ENCODE assay signal across 16 cellular contexts in genomic region chr15:73822998-73823397, GRCh38. TPM values are rescaled to one million over a fixed set of nuclear protein-coding genes. Genes with fewer than 3 reads are reported as not detected.
DNase-seq lines count a peak whose midpoint lies in the region; FAIRE-seq and TF ChIP-seq lines count a peak whose summit lies in the region.
"Had no signal": no experiment of that assay in that cellular context is flagged by ENCODE, and none has a peak within 500 bp of the region (broad histone marks: within the 10 kb centered on the region; RNA-seq: fewer than 3 reads in every experiment).

No MANE protein-coding gene starts in this region.

- H3K27ac ChIP-seq in endodermal cell (ENCODE audit: low read depth, low read length) (no peak overlapping the region), neural progenitor cell (no peak overlapping the region), substantia nigra (ENCODE audit: low read depth, low read length, poor library complexity, severe bottlenecking) (no peak overlapping the region), kidney (ENCODE audit: low read depth in 2 of 2, low read length in 2 of 2) (no peak overlapping the region)
- H3K27ac ChIP-seq: 22Rv1, upper lobe of right lung had no signal

- H3K4me1 Mint-ChIP-seq in endodermal cell (no peaks in the 10 kb centered on the region), neural progenitor cell (no peaks in the 10 kb centered on the region)

- 25 to 40% methylated on average over 3 of the region's 3 CpGs for WGBS in endodermal cell (ENCODE audit: insufficient coverage in 1 of 2, insufficient read length in 1 of 2), 2 experiments

- H3K27ac Mint-ChIP-seq in endodermal cell (no peak overlapping the region), neural progenitor cell (no peak overlapping the region)

- H3K4me1 ChIP-seq in endodermal cell (ENCODE audit: control insufficient read depth, insufficient read depth, low read length) (no peaks in the 10 kb centered on the region), neural progenitor cell (no peaks in the 10 kb centered on the region), kidney (ENCODE audit: control insufficient read depth in 1 of 2, insufficient read depth in 1 of 2, low read depth in 1 of 2, low read length in 2 of 2) (no peaks in the 10 kb centered on the region)
- H3K4me1 ChIP-seq: upper lobe of right lung had no signal

- H3K9me3 ChIP-seq in endodermal cell (ENCODE audit: control insufficient read depth, low read length): no peaks in the 10 kb centered on the region
- H3K9me3 ChIP-seq in neural progenitor cell (ENCODE audit: low read depth): no peaks in the 10 kb centered on the region
- peaks cover 0 to 6% of the 10 kb centered on the region in 2 donors for H3K9me3 ChIP-seq in kidney (ENCODE audit: control insufficient read depth in 1 of 2, low read length in 2 of 2)
- H3K9me3 ChIP-seq: upper lobe of right lung had no signal

- no peaks in the 10 kb centered on the region for H4K20me1 ChIP-seq in neural progenitor cell (ENCODE audit: low read depth)

- no peak overlapping the region for H3K4me2 ChIP-seq in neural progenitor cell

- H3K9me3 Mint-ChIP-seq in endodermal cell (no peaks in the 10 kb centered on the region), neural progenitor cell (no peaks in the 10 kb centered on the region)

- no peak overlapping the region for H2AFZ ChIP-seq in neural progenitor cell (replicated peaks)

- H3K4me3 Mint-ChIP-seq in endodermal cell: no peak overlapping the region
- no peak overlapping the region for H3K4me3 Mint-ChIP-seq in neural progenitor cell

- H3K79me2 ChIP-seq in neural progenitor cell (ENCODE audit: low read depth): no peaks in the 10 kb centered on the region

- H3K27me3 Mint-ChIP-seq in endodermal cell (ENCODE audit: insufficient read depth): peaks cover 7% of the 10 kb centered on the region
- H3K27me3 Mint-ChIP-seq in neural progenitor cell (ENCODE audit: insufficient read depth, low read depth): peaks cover 23% of the 10 kb centered on the region

- no peaks in the 10 kb centered on the region for H3K27me3 ChIP-seq in endodermal cell (ENCODE audit: control insufficient read depth, insufficient read depth, low read length, poor library complexity, severe bottlenecking)
- no peaks in the 10 kb centered on the region for H3K27me3 ChIP-seq in neural progenitor cell
- H3K27me3 ChIP-seq: upper lobe of right lung had no signal

- intact Hi-C loops in kidney (cut with DNase I): no loop called here

- H3K36me3 Mint-ChIP-seq in endodermal cell (ENCODE audit: low read depth) (no peaks in the 10 kb centered on the region), neural progenitor cell (no peaks in the 10 kb centered on the region)

- peak; percentile 6 for DNase-seq in DMS53 (lab: John Stamatoyannopoulos, UW)
- no peak for DNase-seq in DMS53 treated with DMSO at 0.1 percent for 48 hours (lab: John Stamatoyannopoulos, UW; ENCODE audit: unreplicated experiment)
- peak; percentile 43 for DNase-seq in RPMI7951 (ENCODE audit: low read depth)
- DNase-seq in endodermal cell: peak; percentile 84
- peak; percentile 76 for DNase-seq in neural progenitor cell (ENCODE audit: low spot score)
- DNase-seq in epidermal melanocyte (ENCODE audit: insufficient read length, low spot score): no peak
- no peak for DNase-seq in substantia nigra (lab: John Stamatoyannopoulos, UW)
- DNase-seq in kidney: no peak
- DNase-seq: activated gamma-delta T cell, left colon, NCI-H1930, T-helper 1 cell, upper lobe of right lung had no signal

- no peaks in the 10 kb centered on the region for H3F3A ChIP-seq in neural progenitor cell (ENCODE audit: low read depth)

- no peaks in the 10 kb centered on the region for H3K36me3 ChIP-seq in endodermal cell (ENCODE audit: control insufficient read depth, insufficient read depth, low read length)
- H3K36me3 ChIP-seq in neural progenitor cell: no peaks in the 10 kb centered on the region
- no peaks in the 10 kb centered on the region for H3K36me3 ChIP-seq in kidney (ENCODE audit: control insufficient read depth in 1 of 2, insufficient read depth in 2 of 2, low read length in 2 of 2)
- H3K36me3 ChIP-seq: upper lobe of right lung had no signal

- H3K9ac ChIP-seq in endodermal cell (ENCODE audit: extremely low read depth, low read length, poor library complexity, severe bottlenecking): no peak overlapping the region
- no peak overlapping the region for H3K9ac ChIP-seq in neural progenitor cell
- H3K9ac ChIP-seq in kidney (ENCODE audit: low read length in 2 of 2): no peak overlapping the region

- FAIRE-seq in kidney (lab: Jason Lieb, UNC): no peak
- FAIRE-seq: D721Med, GM12892 had no signal

- no peak for TF ChIP-seq CTCF in endodermal cell (conservative IDR thresholded peaks at IDR 0.05)
- no peak for TF ChIP-seq CTCF in neural progenitor cell (IDR thresholded peaks at IDR 0.05)
- no peak for TF ChIP-seq CTCF in kidney (IDR thresholded peaks at IDR 0.05; ENCODE audit: borderline replicate concordance, extremely low read depth, insufficient read depth)

- H3K4me3 ChIP-seq in endodermal cell (ENCODE audit: low read length): no peak overlapping the region
- H3K4me3 ChIP-seq in neural progenitor cell: no peak overlapping the region
- H3K4me3 ChIP-seq in kidney (ENCODE audit: low read length in 2 of 2): no peak overlapping the region
- H3K4me3 ChIP-seq: upper lobe of right lung had no signal

RNA-seq across cellular contexts. Expression of gene TBC1D21, which starts 50.4 kb away (rescaled TPM):
- not detected in 2 replicates for total RNA-seq in RPMI7951 (2014; rRNA removed; shearing (Covaris generic))
- total RNA-seq in endodermal cell: not detected
- not detected for polyA plus RNA-seq in endodermal cell (2013, experiment 1 of 2)
- polyA plus RNA-seq in endodermal cell (2013, experiment 2 of 2): not detected
- total RNA-seq in neural progenitor cell (ENCODE audit: low replicate concordance): not detected in 2 replicates
- total RNA-seq in kidney: not detected
- not detected for polyA plus RNA-seq in kidney (ENCODE audit: insufficient read depth, low read depth, low replicate concordance)
- total RNA-seq: left colon, upper lobe of right lung had no signal

Comparison
In these comparisons a context has a peak if more than half of its experiments do, and no peak if none do; other contexts are left out.
1. DNase-seq: peak in DMS53 (single experiment), RPMI7951 (single experiment), endodermal cell (single experiment) and neural progenitor cell (single experiment); none in DMS53 treated with DMSO at 0.1 percent for 48 hours (single experiment), epidermal melanocyte (single experiment), substantia nigra (0 of 49) and kidney (single experiment).